ENCODE assay signal across 8 cellular contexts in genomic region chr2:64019975-64020281, GRCh38. TPM values are rescaled to one million over a fixed set of nuclear protein-coding genes. Genes with fewer than 3 reads are reported as not detected.
A peak's percentile ranks its signal among the peaks of the same experiment; 100 is the strongest.
DNase-seq lines count a peak whose midpoint lies in the region; ATAC-seq and TF ChIP-seq lines count a peak whose summit lies in the region.

No MANE protein-coding gene starts in this region.

- H3K4me2 ChIP-seq in osteoblast (ENCODE audit: insufficient read depth, low read length): peak overlapping the region; percentile 87

- H3K4me1 ChIP-seq in NT2/D1 (ENCODE audit: insufficient read depth, insufficient read length) (no peaks in the 10 kb centered on the region), osteoblast (ENCODE audit: insufficient read depth, low read length) (peaks cover 9% of the 10 kb centered on the region)
- H3K4me1 ChIP-seq in effector memory CD4-positive, alpha-beta T cell (ENCODE audit: control insufficient read depth, insufficient read depth, low read length, poor library complexity, severe bottlenecking): peaks cover 6% of the 10 kb centered on the region

- in situ Hi-C loops in Caki2 (cut with HindIII; ENCODE audit: low pct_unique_long_range_greater_than_20kb, low sequenced_read_pairs): no loop called here

- peak overlapping the region; percentile 57 for H3K27ac ChIP-seq in effector memory CD4-positive, alpha-beta T cell (ENCODE audit: insufficient read depth, low read length, poor library complexity, severe bottlenecking)
- peak overlapping the region; percentile 89 for H3K27ac ChIP-seq in osteoblast (ENCODE audit: low read depth, low read length)

- peak overlapping the region; percentile 98 for H2AFZ ChIP-seq in osteoblast (ENCODE audit: low read length)

- peak; percentile 64 for DNase-seq in Caki2 (ENCODE audit: low read depth)
- DNase-seq in NT2/D1 (ENCODE audit: low read depth, low spot score): no peak
- DNase-seq in effector memory CD4-positive, alpha-beta T cell: no peak
- peak; percentile 30 for DNase-seq in osteoblast (ENCODE audit: insufficient read length, low spot score, missing footprints)
- DNase-seq in dermis blood vessel endothelial cell: no peak

- H3K9ac ChIP-seq in NT2/D1 (ENCODE audit: insufficient read length, low read depth): peak overlapping the region; percentile 82

- H3K27me3 ChIP-seq in NT2/D1 (ENCODE audit: insufficient read depth, insufficient read length) (no peaks in the 10 kb centered on the region), osteoblast (ENCODE audit: insufficient read depth, low read length) (no peaks in the 10 kb centered on the region)
- no peaks in the 10 kb centered on the region for H3K27me3 ChIP-seq in effector memory CD4-positive, alpha-beta T cell (replicated peaks; ENCODE audit: control insufficient read depth, insufficient read depth, low read length, poor library complexity, severe bottlenecking)

- H3K79me2 ChIP-seq in osteoblast (ENCODE audit: insufficient read depth, low read length): peaks cover 42% of the 10 kb centered on the region

- H4K20me1 ChIP-seq in osteoblast (ENCODE audit: insufficient read depth, low read length): peaks cover 23% of the 10 kb centered on the region

- TF ChIP-seq CTCF in osteoblast (IDR thresholded peaks at IDR 0.05; ENCODE audit: extremely low read depth, low read depth, low read length): no peak

- no peaks in the 10 kb centered on the region for H3K36me3 ChIP-seq in NT2/D1 (ENCODE audit: insufficient read depth, insufficient read length, low read length)
- H3K36me3 ChIP-seq in effector memory CD4-positive, alpha-beta T cell (ENCODE audit: control insufficient read depth, insufficient read depth, low read length): no peaks in the 10 kb centered on the region
- H3K36me3 ChIP-seq in osteoblast (ENCODE audit: insufficient read depth, low read length): no peaks in the 10 kb centered on the region

- H3K4me3 ChIP-seq in NT2/D1 (ENCODE audit: insufficient read length, low read depth) (no peak overlapping the region), osteoblast (ENCODE audit: insufficient read depth, low read length) (peak overlapping the region; percentile 82)
- peak overlapping the region; percentile 85 for H3K4me3 ChIP-seq in effector memory CD4-positive, alpha-beta T cell (ENCODE audit: insufficient read depth, low read depth, low read length, poor library complexity, severe bottlenecking)

- no peaks in the 10 kb centered on the region for H3K9me3 ChIP-seq in NT2/D1 (ENCODE audit: insufficient read depth, low read length)
- H3K9me3 ChIP-seq in effector memory CD4-positive, alpha-beta T cell (ENCODE audit: control insufficient read depth, low read length): no peaks in the 10 kb centered on the region
- H3K9me3 ChIP-seq in osteoblast (ENCODE audit: low read depth, low read length): no peaks in the 10 kb centered on the region

- ATAC-seq in GM19328 (IDR thresholded peaks at IDR 0.05; ENCODE audit: unreplicated experiment): no peak
- ATAC-seq in HG02759 (IDR thresholded peaks at IDR 0.05; ENCODE audit: unreplicated experiment): no peak
- no peak for ATAC-seq in GM21526 (IDR thresholded peaks at IDR 0.05; ENCODE audit: low FRiP score, unreplicated experiment)

RNA-seq across cellular contexts. Expression of gene VPS54, which starts 0.7 kb away (rescaled TPM):
- 14.8 and 17.5 TPM in 2 replicates for total RNA-seq in Caki2 (2014; rRNA removed; shearing (Covaris generic); ENCODE audit: low replicate concordance)
- total RNA-seq in osteoblast: 18.8 and 20.6 TPM in 2 replicates
- total RNA-seq in dermis blood vessel endothelial cell: 24.0 and 29.4 TPM in 2 replicates

Comparison
In these comparisons a context has a peak if more than half of its experiments do, and no peak if none do; other contexts are left out.
1. DNase-seq: peak in Caki2 (single experiment) and osteoblast (single experiment); none in NT2/D1 (single experiment), effector memory CD4-positive, alpha-beta T cell (0 of 3) and dermis blood vessel endothelial cell (single experiment).